ENCODE assay signal across 30 cellular contexts in the genomic region with DNA sequence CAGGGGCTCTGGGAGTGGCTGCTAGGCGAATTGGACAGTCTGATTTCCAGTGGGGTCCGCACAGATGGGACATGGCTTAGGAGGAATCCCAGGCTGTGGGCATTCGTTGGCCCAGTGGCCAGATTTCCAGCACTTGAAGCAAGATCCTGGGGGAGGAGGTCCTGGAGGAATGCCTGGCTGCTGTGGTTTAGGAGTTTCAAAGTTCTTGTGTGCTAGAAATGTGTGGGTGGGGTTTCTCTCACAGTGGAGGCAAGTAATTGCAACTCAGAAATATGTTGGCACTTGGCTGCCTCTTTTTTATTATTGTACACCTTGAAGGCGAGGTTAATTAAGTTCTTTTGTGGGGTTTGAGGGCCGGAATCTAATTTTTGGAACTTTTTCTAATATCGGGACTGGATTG. TPM values are rescaled to one million over a fixed set of nuclear protein-coding genes. Genes with fewer than 3 reads are reported as not detected.
DNase-seq lines count a peak whose midpoint lies in the region; ATAC-seq and TF ChIP-seq lines count a peak whose summit lies in the region.
"Had no signal": no experiment of that assay in that cellular context is flagged by ENCODE, and none has a peak within 500 bp of the region (broad histone marks: within the 10 kb centered on the region; RNA-seq: fewer than 3 reads in every experiment).

No MANE protein-coding gene starts in this region.

- TF ChIP-seq CTCF in HEK293 (tag by site-specific recombination; IDR thresholded peaks at IDR 0.05) (no peak), astrocyte of the cerebellum (IDR thresholded peaks at IDR 0.05; ENCODE audit: low read depth, low read length, missing control alignments) (no peak), fibroblast of pulmonary artery (IDR thresholded peaks at IDR 0.05; ENCODE audit: low read length, missing control alignments) (no peak), mucosa of descending colon (IDR thresholded peaks at IDR 0.05) (no peak), upper lobe of left lung (IDR thresholded peaks at IDR 0.05) (no peak), GM13977 (IDR thresholded peaks at IDR 0.05; ENCODE audit: extremely low read depth, insufficient read depth, missing control alignments) (no peak)

- H3K4me3 ChIP-seq in HEK293 (ENCODE audit: low read depth, low read length) (no peak overlapping the region), astrocyte of the cerebellum (ENCODE audit: low read depth, low read length) (no peak overlapping the region), fibroblast of pulmonary artery (replicated peaks; ENCODE audit: low read depth, low read length) (no peak overlapping the region), mucosa of descending colon (no peak overlapping the region), upper lobe of left lung (no peak overlapping the region)

- peak; percentile 68 for DNase-seq in astrocyte of the cerebellum (ENCODE audit: low read depth)
- peak; percentile 44 for DNase-seq in fibroblast of pulmonary artery (ENCODE audit: low read depth)
- no peak for DNase-seq in mucosa of descending colon
- no peak for DNase-seq in effector CD8-positive, alpha-beta T cell (lab: John Stamatoyannopoulos, UW)
- DNase-seq in upper lobe of left lung: no peak
- DNase-seq in GM13977 (ENCODE audit: low spot score): no peak
- DNase-seq: activated CD4-positive, CD25-positive, alpha-beta regulatory T cell treated with anti-CD3 and anti-CD28 coated beads, Interleukin-2, amount 50 U/mL, for 72 hours; activated CD8-positive, alpha-beta T cell treated with anti-CD3 and anti-CD28 coated beads for 36 hours; activated T-cell treated with anti-CD3 and anti-CD28 coated beads, Interleukin-2, amount 50 U/mL, for 1 hour; AML-193; amniotic stem cell; CD8-positive, alpha-beta memory T cell; cerebellar nuclear complex; effector memory CD4-positive, alpha-beta T cell; GF-D8; glutamatergic neuron; KG1; left colon; natural killer cell; NCI-H187; NCI-H82; OCI-M1; SHP77 had no signal

- intact Hi-C loops in mucosa of descending colon (cut with DNase I, micrococcal nuclease): no loop called here

- in situ Hi-C loops in astrocyte of the cerebellum (cut with HindIII; ENCODE audit: low sequenced_read_pairs) (no loop called here), GM13977 (cut with MboI; ENCODE audit: low pct_unique_long_range_greater_than_20kb, low sequenced_read_pairs, unreplicated experiment) (no loop called here)

- H3K9me3 ChIP-seq in HEK293 (ENCODE audit: control insufficient read depth, insufficient read depth, low read depth, low read length) (no peaks in the 10 kb centered on the region), mucosa of descending colon (peaks cover 2% of the 10 kb centered on the region), upper lobe of left lung (peaks cover 0 to 14% (median 0%) of the 10 kb centered on the region in 4 donors)

- no peak overlapping the region for H3K27ac ChIP-seq in HEK293 (ENCODE audit: extremely low read depth, low read depth, low read length)
- no peak overlapping the region for H3K27ac ChIP-seq in upper lobe of left lung
- H3K27ac ChIP-seq: parathyroid adenoma had no signal

- CTCF ChIA-PET in HEK293 (lab: Yijun Ruan, JAX): no interaction called here

- 66 to 81% methylated on average over 5 to 6 of the region's 6 CpGs for WGBS in upper lobe of left lung, 2 donors

- H3K4me1 ChIP-seq in HEK293 (ENCODE audit: control insufficient read depth, insufficient read depth, low read length): no peaks in the 10 kb centered on the region
- no peaks in the 10 kb centered on the region for H3K4me1 ChIP-seq in mucosa of descending colon (ENCODE audit: low read depth)
- H3K4me1 ChIP-seq in upper lobe of left lung: no peaks in the 10 kb centered on the region
- H3K4me1 ChIP-seq: parathyroid adenoma had no signal

- ATAC-seq in mucosa of descending colon (no peak), upper lobe of left lung (ENCODE audit: low FRiP score in 2 of 2) (no peak)
- ATAC-seq: activated CD8-positive, alpha-beta T cell treated with anti-CD3 and anti-CD28 coated beads for 36 hours; esophagus mucosa; left colon; natural killer cell; sciatic nerve had no signal

- H3K27me3 ChIP-seq in upper lobe of left lung: no peaks in the 10 kb centered on the region

- TF ChIP-seq EP300 in upper lobe of left lung (IDR thresholded peaks at IDR 0.05): no peak

- POLR2A ChIA-PET in HEK293 (lab: Yijun Ruan, JAX): no interaction called here

- TF ChIP-seq POLR2A in upper lobe of left lung (IDR thresholded peaks at IDR 0.05): no peak

- H3K36me3 ChIP-seq in HEK293 (ENCODE audit: control insufficient read depth in 2 of 2, insufficient read depth in 1 of 2, low read length in 2 of 2): no peaks in the 10 kb centered on the region
- no peaks in the 10 kb centered on the region for H3K36me3 ChIP-seq in mucosa of descending colon (ENCODE audit: low read depth)
- H3K36me3 ChIP-seq in upper lobe of left lung: no peaks in the 10 kb centered on the region

TF ChIP-seq in HEK293, 187 proteins besides CTCF, POLR2A, EP300 and RAD21:
- TF ChIP-seq ZFHX2 (tag by site-specific recombination; conservative IDR thresholded peaks at IDR 0.05): peak; percentile 74
- no peak for TF ChIP-seq SP3 (tag by site-specific recombination; IDR thresholded peaks at IDR 0.05)
- TF ChIP-seq, protein P1, sequence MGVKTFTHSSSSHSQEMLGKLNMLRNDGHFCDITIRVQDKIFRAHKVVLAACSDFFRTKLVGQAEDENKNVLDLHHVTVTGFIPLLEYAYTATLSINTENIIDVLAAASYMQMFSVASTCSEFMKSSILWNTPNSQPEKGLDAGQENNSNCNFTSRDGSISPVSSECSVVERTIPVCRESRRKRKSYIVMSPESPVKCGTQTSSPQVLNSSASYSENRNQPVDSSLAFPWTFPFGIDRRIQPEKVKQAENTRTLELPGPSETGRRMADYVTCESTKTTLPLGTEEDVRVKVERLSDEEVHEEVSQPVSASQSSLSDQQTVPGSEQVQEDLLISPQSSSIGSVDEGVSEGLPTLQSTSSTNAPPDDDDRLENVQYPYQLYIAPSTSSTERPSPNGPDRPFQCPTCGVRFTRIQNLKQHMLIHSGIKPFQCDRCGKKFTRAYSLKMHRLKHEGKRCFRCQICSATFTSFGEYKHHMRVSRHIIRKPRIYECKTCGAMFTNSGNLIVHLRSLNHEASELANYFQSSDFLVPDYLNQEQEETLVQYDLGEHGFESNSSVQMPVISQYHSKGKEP (tag by site-specific recombination; IDR thresholded peaks at IDR 0.05): no peak
- TF ChIP-seq ZNF274 (IDR thresholded peaks at IDR 0.05; ENCODE audit: low read length): no peak
- TF ChIP-seq ZNF274 (tag by site-specific recombination; IDR thresholded peaks at IDR 0.05; ENCODE audit: borderline replicate concordance): no peak
- no peak for TF ChIP-seq ZNF121 (tag by site-specific recombination; IDR thresholded peaks at IDR 0.05)
- TF ChIP-seq HOXC10 (CRISPR knock-in tag; IDR thresholded peaks at IDR 0.05): no peak
- no peak for TF ChIP-seq BCL11A (tag by site-specific recombination; IDR thresholded peaks at IDR 0.05; ENCODE audit: low read depth)
- no peak for TF ChIP-seq ZNF521 (tag by site-specific recombination; IDR thresholded peaks at IDR 0.05)
- no peak for TF ChIP-seq ZEB2 (tag by site-specific recombination; IDR thresholded peaks at IDR 0.05)
- no peak for TF ChIP-seq ZNF341 (tag by site-specific recombination; IDR thresholded peaks at IDR 0.05; ENCODE audit: low read depth)
- TF ChIP-seq ZNF843 (tag by site-specific recombination; IDR thresholded peaks at IDR 0.05): no peak
- peak; percentile 37; the same call in 1 of the 2 replicates for TF ChIP-seq EGR2 (tag by site-specific recombination; IDR thresholded peaks at IDR 0.05; ENCODE audit: low read depth)
- TF ChIP-seq ZNF777 (tag by site-specific recombination; IDR thresholded peaks at IDR 0.05; ENCODE audit: borderline replicate concordance): no peak
- no peak for TF ChIP-seq SCRT1 (tag by site-specific recombination; IDR thresholded peaks at IDR 0.05; ENCODE audit: borderline replicate concordance)

RNA-seq across cellular contexts. Expression of a gene that starts 17.1 kb away (rescaled TPM):
- not detected for total RNA-seq in mucosa of descending colon
- not detected for total RNA-seq in upper lobe of left lung
- total RNA-seq: activated CD8-positive, alpha-beta T cell treated with anti-CD3 and anti-CD28 coated beads for 36 hours; CD8-positive, alpha-beta memory T cell; esophagus mucosa; HT-29; left colon; mesenteric fat pad; natural killer cell; sciatic nerve; subcutaneous adipose tissue had no signal

RNA-seq across cellular contexts. Expression of a gene that starts 40.7 kb away (rescaled TPM):
- total RNA-seq in mucosa of descending colon: under 1 TPM in 2 of 3 donors, not detected in 1; 0.38 to 0.53 TPM
- total RNA-seq in upper lobe of left lung: under 1 TPM in 1 of 6 donors, not detected in 5; 0.51 TPM
- total RNA-seq: activated CD8-positive, alpha-beta T cell treated with anti-CD3 and anti-CD28 coated beads for 36 hours; CD8-positive, alpha-beta memory T cell; left colon; mesenteric fat pad; natural killer cell; subcutaneous adipose tissue had no signal

Comparison
In these comparisons a context has a peak if more than half of its experiments do, and no peak if none do; other contexts are left out.
1. DNase-seq: peak in astrocyte of the cerebellum (single experiment) and fibroblast of pulmonary artery (single experiment); none in mucosa of descending colon (0 of 3), effector CD8-positive, alpha-beta T cell (single experiment), upper lobe of left lung (0 of 2) and GM13977 (single experiment).